Comparison of ENCODE assay signal across 9 cellular contexts in the genomic region with DNA sequence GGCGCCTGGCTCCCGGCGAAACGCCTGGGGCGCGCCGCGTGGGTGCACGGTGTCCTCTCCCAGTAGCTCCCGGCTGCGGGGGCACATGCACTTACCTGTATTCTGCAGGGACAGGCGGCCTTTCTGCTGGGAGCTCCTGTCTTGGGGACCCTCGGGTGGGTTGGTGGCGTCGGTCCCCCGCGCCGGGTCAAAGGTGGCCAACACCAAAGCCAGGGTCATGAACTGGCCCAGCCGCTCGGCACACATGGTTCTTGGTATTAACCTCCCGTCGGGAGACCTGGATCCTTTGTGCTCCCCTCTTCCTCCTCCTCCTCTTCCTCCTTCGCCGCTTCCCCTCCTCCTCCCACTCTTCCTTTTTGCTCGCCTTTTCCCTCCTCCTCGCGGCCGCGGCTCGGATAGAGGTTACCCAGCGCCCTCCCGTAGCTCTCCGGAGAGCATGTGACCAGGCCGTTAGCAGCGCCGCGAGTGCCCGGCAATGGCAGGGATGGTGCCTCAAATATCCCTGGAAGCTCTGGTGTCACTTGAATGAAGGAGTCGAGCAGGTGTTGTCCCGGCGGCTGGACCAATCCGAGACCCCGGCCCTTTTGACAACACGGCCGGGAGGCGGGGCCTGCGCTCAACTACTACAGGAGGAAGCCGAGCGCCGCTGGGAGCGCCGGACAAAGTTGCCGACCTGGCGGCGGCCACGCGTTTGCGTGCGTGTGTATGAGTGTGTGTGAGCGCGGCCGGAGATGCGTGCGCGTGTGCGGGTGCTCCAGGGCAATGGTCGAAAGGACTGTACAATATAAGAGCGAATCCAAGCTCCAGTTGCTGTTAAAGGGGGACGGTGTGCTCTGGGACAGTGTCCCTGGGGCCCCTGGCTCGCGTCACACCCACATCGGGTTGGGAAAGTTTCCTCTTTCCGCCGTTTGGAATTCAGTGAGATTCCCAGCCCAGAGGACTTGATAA. TPM values are rescaled to one million over a fixed set of nuclear protein-coding genes. Genes with fewer than 3 reads are reported as not detected.
A peak's percentile ranks its signal among the peaks of the same experiment; 100 is the strongest.
DNase-seq lines count a peak whose midpoint lies in the region; ATAC-seq and TF ChIP-seq lines count a peak whose summit lies in the region.
"Had no signal": no experiment of that assay in that cellular context is flagged by ENCODE, and none has a peak within 500 bp of the region (broad histone marks: within the 10 kb centered on the region; RNA-seq: fewer than 3 reads in every experiment).

A gene with protein sequence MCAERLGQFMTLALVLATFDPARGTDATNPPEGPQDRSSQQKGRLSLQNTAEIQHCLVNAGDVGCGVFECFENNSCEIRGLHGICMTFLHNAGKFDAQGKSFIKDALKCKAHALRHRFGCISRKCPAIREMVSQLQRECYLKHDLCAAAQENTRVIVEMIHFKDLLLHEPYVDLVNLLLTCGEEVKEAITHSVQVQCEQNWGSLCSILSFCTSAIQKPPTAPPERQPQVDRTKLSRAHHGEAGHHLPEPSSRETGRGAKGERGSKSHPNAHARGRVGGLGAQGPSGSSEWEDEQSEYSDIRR (minus strand): TSS at position 467 of the 948 bp plus-strand sequence. CDS start 221 bp downstream, at position 246.

- peaks cover 52% of the 10 kb centered on the region for H3K4me1 Mint-ChIP-seq in activated CD4-positive, alpha-beta T cell treated with anti-CD3 and anti-CD28 coated beads for 36 hours
- H3K4me1 Mint-ChIP-seq in activated CD8-positive, alpha-beta T cell treated with anti-CD3 and anti-CD28 coated beads for 36 hours (ENCODE audit: low read depth): peaks cover 42% of the 10 kb centered on the region
- peaks cover 40% of the 10 kb centered on the region for H3K4me1 Mint-ChIP-seq in neural crest cell

- no peak for TF ChIP-seq CTCF in activated CD8-positive, alpha-beta T cell treated with anti-CD3 and anti-CD28 coated beads for 36 hours (IDR thresholded peaks at IDR 0.05)
- no peak for TF ChIP-seq CTCF in neural crest cell (conservative IDR thresholded peaks at IDR 0.05)

- POLR2A ChIA-PET in activated CD4-positive, alpha-beta T cell treated with anti-CD3 and anti-CD28 coated beads for 36 hours (lab: Charles Lee): no interaction called here
- POLR2A ChIA-PET in activated CD8-positive, alpha-beta T cell treated with anti-CD3 and anti-CD28 coated beads for 36 hours (lab: Charles Lee): interaction anchor here (0.6 to 2.8 kb wide), 12 partner anchors 10 to 1940 kb away, joined by 3 to 11 read pairs (median 4); a partner anchor contains a TSS

- peak; percentile 63 for ATAC-seq in activated CD4-positive, alpha-beta T cell treated with anti-CD3 and anti-CD28 coated beads for 36 hours
- peak; percentile 64 for ATAC-seq in HG02759 (IDR thresholded peaks at IDR 0.05; ENCODE audit: unreplicated experiment)
- ATAC-seq in activated CD8-positive, alpha-beta T cell treated with anti-CD3 and anti-CD28 coated beads for 36 hours: peak; percentile 48

- peak within 1 kb of the TSS; percentile 98 for H3K27ac Mint-ChIP-seq in activated CD4-positive, alpha-beta T cell treated with anti-CD3 and anti-CD28 coated beads for 36 hours
- H3K27ac Mint-ChIP-seq in activated CD8-positive, alpha-beta T cell treated with anti-CD3 and anti-CD28 coated beads for 36 hours: peak within 1 kb of the TSS; percentile 89
- H3K27ac Mint-ChIP-seq in neural crest cell (ENCODE audit: unreplicated experiment): peak within 1 kb of the TSS; percentile 63

- peaks cover 56% of the 10 kb centered on the region for H3K36me3 Mint-ChIP-seq in activated CD4-positive, alpha-beta T cell treated with anti-CD3 and anti-CD28 coated beads for 36 hours (ENCODE audit: low read depth)
- peaks cover 62% of the 10 kb centered on the region for H3K36me3 Mint-ChIP-seq in activated CD8-positive, alpha-beta T cell treated with anti-CD3 and anti-CD28 coated beads for 36 hours (ENCODE audit: low read depth)
- no peaks in the 10 kb centered on the region for H3K36me3 Mint-ChIP-seq in neural crest cell (ENCODE audit: low read depth)

- no peaks in the 10 kb centered on the region for H3K9me3 Mint-ChIP-seq in activated CD4-positive, alpha-beta T cell treated with anti-CD3 and anti-CD28 coated beads for 36 hours (ENCODE audit: low read depth)
- H3K9me3 Mint-ChIP-seq in activated CD8-positive, alpha-beta T cell treated with anti-CD3 and anti-CD28 coated beads for 36 hours: peaks cover 6% of the 10 kb centered on the region
- no peaks in the 10 kb centered on the region for H3K9me3 Mint-ChIP-seq in neural crest cell

- intact Hi-C loops in activated CD4-positive, alpha-beta T cell treated with anti-CD3 and anti-CD28 coated beads for 36 hours (cut with DNase I, micrococcal nuclease): loop anchor here (1.0 to 5.0 kb wide), 8 partner anchors 86 to 1321 kb away; a partner anchor contains a TSS
- intact Hi-C loops in activated CD8-positive, alpha-beta T cell treated with anti-CD3 and anti-CD28 coated beads for 36 hours (cut with micrococcal nuclease): no loop called here

- peak within 1 kb of the TSS; percentile 98 for H3K4me3 Mint-ChIP-seq in activated CD4-positive, alpha-beta T cell treated with anti-CD3 and anti-CD28 coated beads for 36 hours
- peak within 1 kb of the TSS; percentile 98 for H3K4me3 Mint-ChIP-seq in activated CD8-positive, alpha-beta T cell treated with anti-CD3 and anti-CD28 coated beads for 36 hours
- peak within 1 kb of the TSS; percentile 95 for H3K4me3 Mint-ChIP-seq in neural crest cell

- DNase-seq in activated CD4-positive, alpha-beta T cell treated with anti-CD3 and anti-CD28 coated beads for 36 hours: peak; percentile 91
- DNase-seq in activated CD4-positive, alpha-beta T cell treated with anti-CD3 and anti-CD28 coated beads, Interleukin-2, amount 50 U/mL, for 4 hours: no peak
- DNase-seq in NCI-H146 treated with DMSO at 0.1 percent for 48 hours (lab: John Stamatoyannopoulos, UW; ENCODE audit: unreplicated experiment) (peak; percentile 78), fibroblast of the conjunctiva (ENCODE audit: low read depth) (peak; percentile 80), neural crest cell (ENCODE audit: low read depth, low spot score) (peak; percentile 58), NCI-H774 (lab: John Stamatoyannopoulos, UW) (no peak)
- DNase-seq in activated CD8-positive, alpha-beta T cell treated with anti-CD3 and anti-CD28 coated beads for 36 hours: peak; percentile 89
- DNase-seq: DND-41 had no signal

- CTCF ChIA-PET in activated CD4-positive, alpha-beta T cell treated with anti-CD3 and anti-CD28 coated beads for 36 hours (lab: Charles Lee): interaction anchor here (0.6 to 9.6 kb wide), 4 partner anchors 20 to 750 kb away, joined by 3 to 164 read pairs (median 4); no protein-coding TSS in a partner anchor
- CTCF ChIA-PET in activated CD8-positive, alpha-beta T cell treated with anti-CD3 and anti-CD28 coated beads for 36 hours (lab: Charles Lee): interaction anchor here (1.6 to 7.6 kb wide), 2 partner anchors 34 to 344 kb away, joined by 4 to 180 read pairs; a partner anchor contains a TSS

- H3K27me3 Mint-ChIP-seq in activated CD4-positive, alpha-beta T cell treated with anti-CD3 and anti-CD28 coated beads for 36 hours: peaks cover 59% of the 10 kb centered on the region
- peaks cover 60% of the 10 kb centered on the region for H3K27me3 Mint-ChIP-seq in activated CD8-positive, alpha-beta T cell treated with anti-CD3 and anti-CD28 coated beads for 36 hours
- peaks cover 92% of the 10 kb centered on the region for H3K27me3 Mint-ChIP-seq in neural crest cell (ENCODE audit: low read depth)

RNA-seq across cellular contexts. Expression of the gene that starts here (rescaled TPM):
- total RNA-seq in activated CD4-positive, alpha-beta T cell treated with anti-CD3 and anti-CD28 coated beads for 36 hours: 10 to 100 TPM; 31.5 to 49.6 TPM
- total RNA-seq in activated CD8-positive, alpha-beta T cell treated with anti-CD3 and anti-CD28 coated beads for 36 hours: 10 to 100 TPM; 40.9 to 45.9 TPM
- 2.6 and 3.8 TPM in 2 replicates for total RNA-seq in neural crest cell

Comparison
In these comparisons a context has a peak if more than half of its experiments do, and no peak if none do; other contexts are left out.
1. DNase-seq: peak in activated CD4-positive, alpha-beta T cell treated with anti-CD3 and anti-CD28 coated beads for 36 hours (single experiment), NCI-H146 treated with DMSO at 0.1 percent for 48 hours (single experiment), activated CD8-positive, alpha-beta T cell treated with anti-CD3 and anti-CD28 coated beads for 36 hours (single experiment), fibroblast of the conjunctiva (single experiment) and neural crest cell (single experiment); none in activated CD4-positive, alpha-beta T cell treated with anti-CD3 and anti-CD28 coated beads, Interleukin-2, amount 50 U/mL, for 4 hours (0 of 2) and NCI-H774 (single experiment).
2. Peak in every context shown above with its lines, with median percentiles within 50 percentile points of each other: ATAC-seq, H3K27ac Mint-ChIP-seq and H3K4me3 Mint-ChIP-seq.